Comparison of ENCODE assay signal across 1 cellular context in genomic region chr10:96290368-96291133, GRCh38.
A peak's percentile ranks its signal among the peaks of the same experiment; 100 is the strongest.
TF ChIP-seq lines count a peak whose summit lies in the region.

No MANE protein-coding gene starts in this region.

TF ChIP-seq in GM12878, 131 proteins besides CTCF, POLR2A, EP300 and RAD21 (continued from another document and continues in another):
- no peak for TF ChIP-seq ZBTB4 (CRISPR knock-in tag; IDR thresholded peaks at IDR 0.05)
- peak; percentile 47 for TF ChIP-seq IKZF1 (conservative IDR thresholded peaks at IDR 0.05)
- TF ChIP-seq HDAC2 (IDR thresholded peaks at IDR 0.05) = no peak
- TF ChIP-seq CBX3 (IDR thresholded peaks at IDR 0.05; ENCODE audit: borderline replicate concordance, low read depth) = no peak
- TF ChIP-seq MXI1 (IDR thresholded peaks at IDR 0.05; ENCODE audit: low read depth, low read length) = no peak
- no peak for TF ChIP-seq PAX8 (IDR thresholded peaks at IDR 0.05)
- TF ChIP-seq CBFB (IDR thresholded peaks at IDR 0.05; ENCODE audit: low read depth) = no peak
- peak; percentile 50; the same call in 1 of the 2 replicates for TF ChIP-seq PML (IDR thresholded peaks at IDR 0.05; ENCODE audit: low read length)
- no peak for TF ChIP-seq BRCA1 (IDR thresholded peaks at IDR 0.05; ENCODE audit: low read depth, low read length)
- TF ChIP-seq ETV6 (conservative IDR thresholded peaks at IDR 0.05 in 1 of 2, IDR thresholded peaks at IDR 0.05 in 1 of 2; ENCODE audit: borderline replicate concordance in 1 of 2, low read depth in 1 of 2) = peak in 1 of 2 experiments; percentile 79; a peak in 2 of 4 replicates
- peak; percentile 68 for TF ChIP-seq PKNOX1 (IDR thresholded peaks at IDR 0.05)
- no peak for TF ChIP-seq USF1 (IDR thresholded peaks at IDR 0.05; ENCODE audit: borderline replicate concordance, extremely low read length, insufficient read depth, low read depth, low read length)
- TF ChIP-seq IRF4 (IDR thresholded peaks at IDR 0.05; ENCODE audit: low read depth, low read length) = peak; percentile 76; the same call in 1 of the 2 replicates
- TF ChIP-seq IKZF2 (IDR thresholded peaks at IDR 0.05) = peak; percentile 47 to 51; a peak in 2 of 4 replicates
- TF ChIP-seq EGR1 (IDR thresholded peaks at IDR 0.05; ENCODE audit: borderline replicate concordance in 1 of 2, low read depth in 2 of 2, low read length in 2 of 2) = no peak
- TF ChIP-seq SUPT20H (IDR thresholded peaks at IDR 0.05; ENCODE audit: borderline replicate concordance, control insufficient read depth, low read depth, low read length) = no peak
- TF ChIP-seq CBX5 (IDR thresholded peaks at IDR 0.05; ENCODE audit: low read depth) = peak; percentile 41; the same call in 1 of the 2 replicates
- peak; percentile 85 for TF ChIP-seq MTA3 (IDR thresholded peaks at IDR 0.05; ENCODE audit: borderline replicate concordance, low read length)
- no peak for TF ChIP-seq HDGF (IDR thresholded peaks at IDR 0.05)
- peak; percentile 86; the same call in 1 of the 2 replicates for TF ChIP-seq FOXM1 (IDR thresholded peaks at IDR 0.05; ENCODE audit: low read depth, low read length)
- TF ChIP-seq SKIL (IDR thresholded peaks at IDR 0.05; ENCODE audit: low read depth, poor library complexity, severe bottlenecking) = peak; percentile 65
- TF ChIP-seq ASH2L (IDR thresholded peaks at IDR 0.05; ENCODE audit: borderline replicate concordance, low read depth) = no peak
- no peak for TF ChIP-seq REST (IDR thresholded peaks at IDR 0.05; ENCODE audit: low read depth, low read length)
- TF ChIP-seq SMC3 (IDR thresholded peaks at IDR 0.05; ENCODE audit: borderline replicate concordance, low read length) = no peak
- peak; percentile 37; the same call in 1 of the 2 replicates for TF ChIP-seq TCF7 (IDR thresholded peaks at IDR 0.05; ENCODE audit: borderline replicate concordance)
- peak; percentile 57; the same call in 1 of the 2 replicates for TF ChIP-seq ZNF687 (IDR thresholded peaks at IDR 0.05)
- 0 out of 2 replicates have a peak, but pooled peaks have one; percentile 44 for TF ChIP-seq TBL1XR1 (IDR thresholded peaks at IDR 0.05; ENCODE audit: low read depth, low read length)
- no peak for TF ChIP-seq E2F4 (IDR thresholded peaks at IDR 0.05; ENCODE audit: low read depth, low read length)
- TF ChIP-seq ZNF384 (IDR thresholded peaks at IDR 0.05; ENCODE audit: borderline replicate concordance, low read depth, low read length) = no peak
- no peak; the same call in 1 of the 2 replicates for TF ChIP-seq ZBTB40 (IDR thresholded peaks at IDR 0.05; ENCODE audit: borderline replicate concordance)
- no peak for TF ChIP-seq ATF3 (IDR thresholded peaks at IDR 0.05; ENCODE audit: borderline replicate concordance, extremely low read depth, low read depth, low read length)
- TF ChIP-seq RUNX3 (IDR thresholded peaks at IDR 0.05; ENCODE audit: low read length) = peak; percentile 85
